In genomic region chr1:2311184-2312032, GRCh38 we compare ENCODE assay signal across 8 cellular contexts.
DNase-seq lines count a peak whose midpoint lies in the region; ATAC-seq and TF ChIP-seq lines count a peak whose summit lies in the region.

No MANE protein-coding gene starts in this region.

- H3K27me3 ChIP-seq in left lung, result peaks cover 0 to 35% of the 10 kb centered on the region in 2 donors

- DNase-seq in DMS 273 treated with DMSO at 0.1 percent for 48 hours (lab: John Stamatoyannopoulos, UW) (peak; percentile 38), Kasumi-1 (lab: John Stamatoyannopoulos, UW) (peak; percentile 8 to 29), WTC11 (ENCODE audit: low spot score) (peak; percentile 81), cerebellum (ENCODE audit: low spot score) (peak; percentile 69), left lung (no peak)
- DNase-seq in stimulated activated CD8-positive, alpha-beta memory T cell treated with anti-CD3 and anti-CD28 coated beads, Interleukin-7, amount 100 ng/mL, for 24 hours (ENCODE audit: low read depth), result peak; percentile 41

- peaks cover 4% of the 10 kb centered on the region; the same call in 1 of the 2 replicates for H3K4me1 Mint-ChIP-seq in WTC11

- peaks cover 0 to 38% of the 10 kb centered on the region in 2 donors for H3K36me3 ChIP-seq in left lung

- intact Hi-C loops in left lung (cut with DNase I), result loop anchor here in 1 of 2 donors (10.0 kb wide), 1 partner anchor 77 kb away; no protein-coding TSS in a partner anchor

- TF ChIP-seq CTCF in WTC11 (IDR thresholded peaks at IDR 0.05) (no peak), left lung (IDR thresholded peaks at IDR 0.05) (peak; percentile 12 to 54)

- H3K4me3 ChIP-seq in left lung, result no peak overlapping the region

- no peak overlapping the region for H3K27ac Mint-ChIP-seq in WTC11

- peaks cover 27 to 64% of the 10 kb centered on the region in 2 donors for H3K4me1 ChIP-seq in left lung

- H3K9me3 ChIP-seq in left lung, result no peaks in the 10 kb centered on the region

- CTCF ChIA-PET in WTC11 (lab: Charles Lee), result interaction anchor here (0.6 to 8.7 kb wide), 19 partner anchors 9 to 127 kb away, joined by 3 to 98 read pairs (median 5); partner anchors contain the start of genes FAAP20 and SKI

- no peak overlapping the region for H3K4me3 Mint-ChIP-seq in WTC11

- POLR2A ChIA-PET in WTC11 (lab: Charles Lee), result interaction anchor here (0.6 to 1.4 kb wide), 2 partner anchors 9 to 122 kb away, joined by 3 to 4 read pairs; no protein-coding TSS in a partner anchor

- no peaks in the 10 kb centered on the region for H3K9me3 Mint-ChIP-seq in WTC11

- H3K27ac ChIP-seq in left lung, result peak overlapping the region; percentile 13 to 86

- H3K36me3 Mint-ChIP-seq in WTC11, result peaks cover 17% of the 10 kb centered on the region

- no peaks in the 10 kb centered on the region for H3K27me3 Mint-ChIP-seq in WTC11 (ENCODE audit: low read depth)

- ATAC-seq in WTC11 (peak; percentile 74), left lung (peak; percentile 38), HG03354 (IDR thresholded peaks at IDR 0.05; ENCODE audit: poor library complexity, severe bottlenecking, unreplicated experiment) (no peak), HG02763 (IDR thresholded peaks at IDR 0.05; ENCODE audit: unreplicated experiment) (no peak)

TF ChIP-seq in WTC11, 78 proteins besides CTCF, POLR2A, EP300 and RAD21:
- TF ChIP-seq E2F1 (CRISPR knock-in tag; IDR thresholded peaks at IDR 0.05) (no peak), ZNF416 (CRISPR knock-in tag; IDR thresholded peaks at IDR 0.05) (no peak), ZBTB21 (CRISPR knock-in tag; IDR thresholded peaks at IDR 0.05; ENCODE audit: borderline replicate concordance) (peak; percentile 23; the same call in 1 of the 2 replicates), MAX (CRISPR knock-in tag; IDR thresholded peaks at IDR 0.05) (peak; percentile 81), USF1 (CRISPR knock-in tag; IDR thresholded peaks at IDR 0.05) (peak; percentile 62; the same call in 1 of the 2 replicates), ZNF263 (CRISPR knock-in tag; IDR thresholded peaks at IDR 0.05; ENCODE audit: low read depth) (0 out of 2 replicates have a peak, but pooled peaks have one; percentile 52), USF2 (CRISPR knock-in tag; IDR thresholded peaks at IDR 0.05) (peak; percentile 82), CREB1 (CRISPR knock-in tag; IDR thresholded peaks at IDR 0.05) (no peak)

Comparison
In these comparisons a context has a peak if more than half of its experiments do, and no peak if none do; other contexts are left out.
1. DNase-seq: peak in DMS 273 treated with DMSO at 0.1 percent for 48 hours (single experiment), Kasumi-1 (2 of 2), WTC11 (single experiment), cerebellum (single experiment) and stimulated activated CD8-positive, alpha-beta memory T cell treated with anti-CD3 and anti-CD28 coated beads, Interleukin-7, amount 100 ng/mL, for 24 hours (single experiment); none in left lung (0 of 2).
2. ATAC-seq: peak in WTC11 (single experiment) and left lung (single experiment); none in HG03354 (single experiment) and HG02763 (single experiment).